ENCODE assay signal across 17 cellular contexts in the genomic region with DNA sequence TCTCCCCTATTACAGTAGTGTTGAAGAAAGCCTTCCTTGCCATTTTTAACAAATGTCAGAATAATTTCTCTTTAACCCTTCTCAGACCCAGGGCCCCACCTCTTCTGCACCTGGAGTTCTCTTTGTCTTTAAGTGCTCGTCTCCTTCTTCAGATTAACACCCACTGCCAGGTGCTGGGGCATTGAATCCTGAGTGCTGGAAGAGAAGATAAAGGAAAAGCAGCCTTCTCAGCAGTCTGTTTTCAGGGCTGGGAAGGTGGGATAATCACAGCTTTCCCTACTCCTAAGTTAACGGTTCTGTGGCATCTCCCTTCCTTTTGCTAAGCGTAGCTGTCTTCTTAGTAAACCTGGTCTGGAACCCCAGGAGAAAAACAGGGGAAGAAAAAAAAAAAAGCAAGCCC.
DNase-seq lines count a peak whose midpoint lies in the region; ATAC-seq and TF ChIP-seq lines count a peak whose summit lies in the region.
"Had no signal": no experiment of that assay in that cellular context is flagged by ENCODE, and none has a peak within 500 bp of the region (broad histone marks: within the 10 kb centered on the region; RNA-seq: fewer than 3 reads in every experiment).

No MANE protein-coding gene starts in this region.

- DNase-seq in T-helper 1 cell (no peak), H9 (no peak), WTC11 (ENCODE audit: low spot score) (no peak), neural progenitor cell (ENCODE audit: low spot score) (peak; percentile 15), cortex of kidney (lab: John Stamatoyannopoulos, UW) (no peak)
- DNase-seq: ACHN; CD8-positive, alpha-beta T cell; DMS79 treated with DMSO at 0.1 percent for 48 hours; GDM1; GOT3; KBM-7; NCI-H2081; NCI-H748 treated with DMSO at 0.1 percent for 48 hours; SIG-M5 had no signal

- H3K4me3 ChIP-seq in neural progenitor cell, result no peak overlapping the region

- H2AFZ ChIP-seq in H9 (ENCODE audit: low read length) (no peak overlapping the region), neural progenitor cell (replicated peaks) (peak overlapping the region; percentile 50)

- no peak overlapping the region for H3K56ac ChIP-seq in H9 (ENCODE audit: insufficient read length, low read depth, low read length)

- H3K9me3 ChIP-seq in H9 (ENCODE audit: control insufficient read depth, low read depth, low read length), result no peaks in the 10 kb centered on the region
- no peaks in the 10 kb centered on the region for H3K9me3 ChIP-seq in neural progenitor cell (ENCODE audit: low read depth)

- no peaks in the 10 kb centered on the region for H3K79me1 ChIP-seq in H9 (ENCODE audit: insufficient read depth, low read depth, low read length, poor library complexity, severe bottlenecking)

- H2AK5ac ChIP-seq in H9 (ENCODE audit: insufficient read length, low read length), result no peak overlapping the region

- H3K4me2 ChIP-seq in H9 (ENCODE audit: insufficient read depth, insufficient read length, low read length) (no peak overlapping the region), neural progenitor cell (no peak overlapping the region)

- no peak overlapping the region for H3K14ac ChIP-seq in H9 (ENCODE audit: insufficient read depth, low read length)

- H3F3A ChIP-seq in neural progenitor cell (ENCODE audit: low read depth), result peaks cover 29% of the 10 kb centered on the region

- no peak overlapping the region for H2BK5ac ChIP-seq in H9 (ENCODE audit: insufficient read length, low read length)

- no peak for ATAC-seq in WTC11
- no peak for ATAC-seq in GM19328 (IDR thresholded peaks at IDR 0.05; ENCODE audit: unreplicated experiment)
- ATAC-seq: CD8-positive, alpha-beta T cell had no signal

- no peak overlapping the region for H4K91ac ChIP-seq in H9 (ENCODE audit: insufficient read length, low read depth, low read length)

- H2BK12ac ChIP-seq in H9 (ENCODE audit: insufficient read length, low read depth, low read length), result no peak overlapping the region

- peaks cover 30% of the 10 kb centered on the region for H3K4me1 Mint-ChIP-seq in T-helper 1 cell treated with Interleukin-12 subunit alpha and Interleukin-12 subunit beta and Interleukin-4 antibody, amounts not matched to agents 30 μg/mL and 1 μg/mL, for 36 hours (ENCODE audit: low read depth)
- H3K4me1 Mint-ChIP-seq in H9 (peaks cover 21 to 24% of the 10 kb centered on the region in 2 experiments), WTC11 (peaks cover 10% of the 10 kb centered on the region), neural progenitor cell (peaks cover 21% of the 10 kb centered on the region)

- no peak overlapping the region for H3K9ac ChIP-seq in H9 (ENCODE audit: extremely low read depth, insufficient read length, low read length)
- no peak overlapping the region for H3K9ac ChIP-seq in neural progenitor cell

- H3K4ac ChIP-seq in H9 (ENCODE audit: low read depth, low read length), result no peak overlapping the region

- peak overlapping the region; percentile 34 for H3K27ac Mint-ChIP-seq in T-helper 1 cell treated with Interleukin-12 subunit alpha and Interleukin-12 subunit beta and Interleukin-4 antibody, amounts not matched to agents 30 μg/mL and 1 μg/mL, for 36 hours
- H3K27ac Mint-ChIP-seq in H9, result peak overlapping the region in 2 of 3 experiments; percentile 12 to 17; a peak in 2 of 7 replicates
- peak overlapping the region; percentile 26; the same call in 1 of the 2 replicates for H3K27ac Mint-ChIP-seq in WTC11
- H3K27ac Mint-ChIP-seq in neural progenitor cell, result peak overlapping the region; percentile 19
- H3K27ac Mint-ChIP-seq: CD8-positive, alpha-beta T cell had no signal

- H3K27ac ChIP-seq in H9 (ENCODE audit: insufficient read length, low read depth, low read length) (no peak overlapping the region), neural progenitor cell (peak overlapping the region; percentile 81)
- H3K27ac ChIP-seq: HL-60 had no signal

- TF ChIP-seq CTCF in H9 (conservative IDR thresholded peaks at IDR 0.05), result no peak
- TF ChIP-seq CTCF in WTC11 (IDR thresholded peaks at IDR 0.05), result no peak
- TF ChIP-seq CTCF in neural progenitor cell (IDR thresholded peaks at IDR 0.05), result no peak

- no peak overlapping the region for H3K23ac ChIP-seq in H9 (ENCODE audit: insufficient read length, low read depth, low read length)

- H3T11ph ChIP-seq in H9 (ENCODE audit: low read length), result no peak overlapping the region

- no peaks in the 10 kb centered on the region for H3K23me2 ChIP-seq in H9 (ENCODE audit: insufficient read length, low read depth, low read length, poor library complexity, severe bottlenecking)

- no peak overlapping the region for H3K4me3 Mint-ChIP-seq in T-helper 1 cell treated with Interleukin-12 subunit alpha and Interleukin-12 subunit beta and Interleukin-4 antibody, amounts not matched to agents 30 μg/mL and 1 μg/mL, for 36 hours
- H3K4me3 Mint-ChIP-seq in H9 (no peak overlapping the region), WTC11 (no peak overlapping the region), neural progenitor cell (no peak overlapping the region)
- H3K4me3 Mint-ChIP-seq: CD8-positive, alpha-beta T cell had no signal

- WGBS in H9 (ENCODE audit: extremely low coverage, insufficient read length, low lambda C conversion rate), result no CpG with 5 or more reads among the region's 3 CpGs

- no peak overlapping the region for H2BK120ac ChIP-seq in H9 (ENCODE audit: low read depth, low read length, poor library complexity, severe bottlenecking)

- H2BK15ac ChIP-seq in H9 (ENCODE audit: low read depth, low read length), result no peak overlapping the region

- no peak overlapping the region for H3K18ac ChIP-seq in H9 (ENCODE audit: insufficient read length, low read depth, low read length)

- H3K4me1 ChIP-seq in H9 (ENCODE audit: insufficient read depth, low read length) (no peaks in the 10 kb centered on the region), neural progenitor cell (peaks cover 28% of the 10 kb centered on the region)

- H4K8ac ChIP-seq in H9 (replicated peaks; ENCODE audit: insufficient read length, low read depth, low read length), result no peak overlapping the region

- POLR2A ChIA-PET in WTC11 (lab: Charles Lee), result no interaction called here

- CTCF ChIA-PET in WTC11 (lab: Charles Lee), result interaction anchor here (1.0 kb wide), 1 partner anchor 174 kb away, joined by 3 read pairs; no protein-coding TSS in a partner anchor

- no peaks in the 10 kb centered on the region for H3K36me3 ChIP-seq in neural progenitor cell

- H3K79me2 ChIP-seq in H9 (ENCODE audit: insufficient read depth, low read length) (no peaks in the 10 kb centered on the region), neural progenitor cell (ENCODE audit: low read depth) (no peaks in the 10 kb centered on the region)

- H4K5ac ChIP-seq in H9 (ENCODE audit: insufficient read length, low read depth, low read length), result no peak overlapping the region

- H3K27me3 ChIP-seq in H9 (ENCODE audit: insufficient read depth, low read length), result no peaks in the 10 kb centered on the region
- no peaks in the 10 kb centered on the region for H3K27me3 ChIP-seq in neural progenitor cell

- H3K27me3 Mint-ChIP-seq in T-helper 1 cell treated with Interleukin-12 subunit alpha and Interleukin-12 subunit beta and Interleukin-4 antibody, amounts not matched to agents 30 μg/mL and 1 μg/mL, for 36 hours (ENCODE audit: low read depth), result no peaks in the 10 kb centered on the region
- H3K27me3 Mint-ChIP-seq in H9 (ENCODE audit: low read depth) (no peaks in the 10 kb centered on the region; the same call in 1 of the 2 replicates), WTC11 (ENCODE audit: low read depth) (no peaks in the 10 kb centered on the region; the same call in 1 of the 2 replicates), neural progenitor cell (ENCODE audit: insufficient read depth, low read depth) (peaks cover 7% of the 10 kb centered on the region)

- H4K20me1 ChIP-seq in H9 (ENCODE audit: control insufficient read depth, insufficient read depth, insufficient read length) (no peaks in the 10 kb centered on the region), neural progenitor cell (ENCODE audit: low read depth) (no peaks in the 10 kb centered on the region)

- no peak overlapping the region for H2BK20ac ChIP-seq in H9 (ENCODE audit: low read depth, low read length, poor library complexity, severe bottlenecking)

- peaks cover 72% of the 10 kb centered on the region for H3K36me3 Mint-ChIP-seq in T-helper 1 cell treated with Interleukin-12 subunit alpha and Interleukin-12 subunit beta and Interleukin-4 antibody, amounts not matched to agents 30 μg/mL and 1 μg/mL, for 36 hours (ENCODE audit: low read depth)
- H3K36me3 Mint-ChIP-seq in H9 (ENCODE audit: insufficient read depth in 1 of 3, low read depth in 3 of 3), result no peaks in the 10 kb centered on the region
- H3K36me3 Mint-ChIP-seq in WTC11, result no peaks in the 10 kb centered on the region
- H3K36me3 Mint-ChIP-seq in neural progenitor cell, result no peaks in the 10 kb centered on the region

- peaks cover 53% of the 10 kb centered on the region for H3K9me3 Mint-ChIP-seq in T-helper 1 cell treated with Interleukin-12 subunit alpha and Interleukin-12 subunit beta and Interleukin-4 antibody, amounts not matched to agents 30 μg/mL and 1 μg/mL, for 36 hours
- peaks cover 0 to 2% of the 10 kb centered on the region in 2 experiments; a peak in 1 of 5 replicates for H3K9me3 Mint-ChIP-seq in H9
- peaks cover 6% of the 10 kb centered on the region; the same call in 1 of the 2 replicates for H3K9me3 Mint-ChIP-seq in WTC11
- H3K9me3 Mint-ChIP-seq in neural progenitor cell, result peaks cover 10% of the 10 kb centered on the region

TF ChIP-seq in WTC11, 78 proteins besides CTCF, POLR2A, EP300 and RAD21 (continues in another document):
- TF ChIP-seq HMGA2 (CRISPR knock-in tag; IDR thresholded peaks at IDR 0.05) (no peak), ZNF232 (CRISPR knock-in tag; IDR thresholded peaks at IDR 0.05) (no peak), FOXK1 (CRISPR knock-in tag; IDR thresholded peaks at IDR 0.05) (no peak), ZNF138 (CRISPR knock-in tag; conservative IDR thresholded peaks at IDR 0.05) (no peak), FOXP1 (CRISPR knock-in tag; IDR thresholded peaks at IDR 0.05; ENCODE audit: borderline replicate concordance) (no peak), NFYB (CRISPR knock-in tag; conservative IDR thresholded peaks at IDR 0.05; ENCODE audit: low read depth) (no peak)
- TF ChIP-seq, protein P1, sequence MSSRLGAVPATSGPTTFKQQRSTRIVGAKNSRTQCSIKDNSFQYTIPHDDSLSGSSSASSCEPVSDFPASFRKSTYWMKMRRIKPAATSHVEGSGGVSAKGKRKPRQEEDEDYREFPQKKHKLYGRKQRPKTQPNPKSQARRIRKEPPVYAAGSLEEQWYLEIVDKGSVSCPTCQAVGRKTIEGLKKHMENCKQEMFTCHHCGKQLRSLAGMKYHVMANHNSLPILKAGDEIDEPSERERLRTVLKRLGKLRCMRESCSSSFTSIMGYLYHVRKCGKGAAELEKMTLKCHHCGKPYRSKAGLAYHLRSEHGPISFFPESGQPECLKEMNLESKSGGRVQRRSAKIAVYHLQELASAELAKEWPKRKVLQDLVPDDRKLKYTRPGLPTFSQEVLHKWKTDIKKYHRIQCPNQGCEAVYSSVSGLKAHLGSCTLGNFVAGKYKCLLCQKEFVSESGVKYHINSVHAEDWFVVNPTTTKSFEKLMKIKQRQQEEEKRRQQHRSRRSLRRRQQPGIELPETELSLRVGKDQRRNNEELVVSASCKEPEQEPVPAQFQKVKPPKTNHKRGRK (CRISPR knock-in tag; IDR thresholded peaks at IDR 0.05; ENCODE audit: borderline replicate concordance), result no peak
